Comparison of ENCODE assay signal across 1 cellular context in the genomic region with DNA sequence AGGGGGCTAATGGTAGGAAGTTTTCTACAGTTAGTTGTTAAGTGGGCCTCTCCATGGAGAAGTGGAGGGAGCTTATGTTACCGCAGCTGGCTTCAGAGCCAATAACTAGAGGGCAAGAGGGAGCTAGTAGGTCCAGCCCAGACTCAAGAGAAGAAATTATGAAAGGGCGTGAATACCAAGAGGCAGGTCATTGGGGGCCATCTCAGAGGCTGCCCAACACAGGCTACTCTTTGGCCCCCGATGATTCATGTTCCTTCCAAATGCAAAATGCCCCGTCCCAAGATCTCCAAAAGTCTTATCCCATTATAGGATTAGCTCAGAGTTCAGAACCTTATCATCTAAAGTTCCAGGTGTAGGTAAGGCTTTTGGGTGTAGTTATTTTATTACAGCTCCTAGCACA.
TF ChIP-seq lines count a peak whose summit lies in the region.

No MANE protein-coding gene starts in this region.

TF ChIP-seq in IMR-90, 13 proteins besides CTCF, POLR2A, EP300 and RAD21:
- TF ChIP-seq MAZ (IDR thresholded peaks at IDR 0.05; ENCODE audit: borderline replicate concordance, low read depth, low read length): no peak
- no peak for TF ChIP-seq MAFK (IDR thresholded peaks at IDR 0.05; ENCODE audit: low read depth, low read length)
- TF ChIP-seq NFE2L2 (IDR thresholded peaks at IDR 0.05; ENCODE audit: low read depth, low read length): no peak
- TF ChIP-seq BHLHE40 (IDR thresholded peaks at IDR 0.05; ENCODE audit: low read depth, low read length): no peak
- TF ChIP-seq RFX5 (IDR thresholded peaks at IDR 0.05; ENCODE audit: low read depth, low read length): no peak
- TF ChIP-seq FOS (IDR thresholded peaks at IDR 0.05; ENCODE audit: low read depth, low read length): no peak
- no peak for TF ChIP-seq MXI1 (IDR thresholded peaks at IDR 0.05; ENCODE audit: borderline replicate concordance, low read depth, low read length)
- TF ChIP-seq CEBPB (IDR thresholded peaks at IDR 0.05; ENCODE audit: low read depth, low read length): no peak
- no peak for TF ChIP-seq CHD1 (IDR thresholded peaks at IDR 0.05; ENCODE audit: low read depth, low read length)
- TF ChIP-seq, protein P1, sequence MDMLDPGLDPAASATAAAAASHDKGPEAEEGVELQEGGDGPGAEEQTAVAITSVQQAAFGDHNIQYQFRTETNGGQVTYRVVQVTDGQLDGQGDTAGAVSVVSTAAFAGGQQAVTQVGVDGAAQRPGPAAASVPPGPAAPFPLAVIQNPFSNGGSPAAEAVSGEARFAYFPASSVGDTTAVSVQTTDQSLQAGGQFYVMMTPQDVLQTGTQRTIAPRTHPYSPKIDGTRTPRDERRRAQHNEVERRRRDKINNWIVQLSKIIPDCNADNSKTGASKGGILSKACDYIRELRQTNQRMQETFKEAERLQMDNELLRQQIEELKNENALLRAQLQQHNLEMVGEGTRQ (IDR thresholded peaks at IDR 0.05; ENCODE audit: low read depth, low read length): no peak
- TF ChIP-seq RCOR1 (IDR thresholded peaks at IDR 0.05; ENCODE audit: insufficient replicate concordance, low read length): no peak
- TF ChIP-seq, protein P2, sequence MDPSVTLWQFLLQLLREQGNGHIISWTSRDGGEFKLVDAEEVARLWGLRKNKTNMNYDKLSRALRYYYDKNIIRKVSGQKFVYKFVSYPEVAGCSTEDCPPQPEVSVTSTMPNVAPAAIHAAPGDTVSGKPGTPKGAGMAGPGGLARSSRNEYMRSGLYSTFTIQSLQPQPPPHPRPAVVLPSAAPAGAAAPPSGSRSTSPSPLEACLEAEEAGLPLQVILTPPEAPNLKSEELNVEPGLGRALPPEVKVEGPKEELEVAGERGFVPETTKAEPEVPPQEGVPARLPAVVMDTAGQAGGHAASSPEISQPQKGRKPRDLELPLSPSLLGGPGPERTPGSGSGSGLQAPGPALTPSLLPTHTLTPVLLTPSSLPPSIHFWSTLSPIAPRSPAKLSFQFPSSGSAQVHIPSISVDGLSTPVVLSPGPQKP (IDR thresholded peaks at IDR 0.05; ENCODE audit: borderline replicate concordance, low read depth, low read length): no peak
